15 cellular contexts compared by ENCODE assay signal in genomic region chr3:133999891-134000685, GRCh38. TPM values are rescaled to one million over a fixed set of nuclear protein-coding genes. Genes with fewer than 3 reads are reported as not detected.
DNase-seq lines count a peak whose midpoint lies in the region; ATAC-seq and TF ChIP-seq lines count a peak whose summit lies in the region.
"Had no signal": no experiment of that assay in that cellular context is flagged by ENCODE, and none has a peak within 500 bp of the region (broad histone marks: within the 10 kb centered on the region; RNA-seq: fewer than 3 reads in every experiment).

No MANE protein-coding gene starts in this region.

- H3K27me3 ChIP-seq in PC-3 (ENCODE audit: low read length) (no peaks in the 10 kb centered on the region), osteoblast (ENCODE audit: insufficient read depth, low read length) (peaks cover 19% of the 10 kb centered on the region), MM.1S (replicated peaks; ENCODE audit: insufficient read depth, low read length) (no peaks in the 10 kb centered on the region), dorsolateral prefrontal cortex (no peaks in the 10 kb centered on the region)

- CTCF ChIA-PET in HEK293 (lab: Yijun Ruan, JAX) (interaction anchor here (0.7 to 0.8 kb wide), 2 partner anchors 25 to 69 kb away, joined by 3 to 4 read pairs; no protein-coding TSS in a partner anchor), PC-3 (lab: Charles Lee) (no interaction called here), HEK293T (lab: Yijun Ruan, JAX) (no interaction called here)

- TF ChIP-seq CTCF in HEK293 (tag by site-specific recombination; IDR thresholded peaks at IDR 0.05) = no peak
- no peak for TF ChIP-seq CTCF in PC-3 (conservative IDR thresholded peaks at IDR 0.05; ENCODE audit: low read depth, low read length)
- no peak for TF ChIP-seq CTCF in osteoblast (IDR thresholded peaks at IDR 0.05; ENCODE audit: extremely low read depth, low read depth, low read length)
- TF ChIP-seq CTCF in MM.1S (IDR thresholded peaks at IDR 0.05; ENCODE audit: low read length) = no peak
- TF ChIP-seq CTCF in dorsolateral prefrontal cortex (IDR thresholded peaks at IDR 0.05 in 54 of 56, conservative IDR thresholded peaks at IDR 0.05 in 2 of 56; ENCODE audit: low read depth in 1 of 56, partially characterized antibody in 56 of 56) = no peak

- ATAC-seq in PC-3 = no peak
- ATAC-seq: A549; CD8-positive, alpha-beta T cell had no signal

- H3K9ac ChIP-seq in PC-3 (ENCODE audit: low read length) = no peak overlapping the region
- no peak overlapping the region for H3K9ac ChIP-seq in MM.1S (ENCODE audit: low read length)

- H3K4me2 ChIP-seq in PC-3 (ENCODE audit: low read length) (no peak overlapping the region), osteoblast (ENCODE audit: insufficient read depth, low read length) (no peak overlapping the region), MM.1S (ENCODE audit: low read depth, low read length) (no peak overlapping the region)
- H3K4me2 ChIP-seq: A549 had no signal

- H3K79me2 ChIP-seq in PC-3 (ENCODE audit: low read length) (no peaks in the 10 kb centered on the region), osteoblast (ENCODE audit: insufficient read depth, low read length) (no peaks in the 10 kb centered on the region), MM.1S (ENCODE audit: low read length) (no peaks in the 10 kb centered on the region)

- BruUV-seq in PC-3 (replicated peaks; lab: Mats Ljungman, UMichigan) = no TSS peak

- H3F3A ChIP-seq in PC-3 (ENCODE audit: low read length, unreplicated experiment) (no peaks in the 10 kb centered on the region), MM.1S (ENCODE audit: insufficient read depth, low read length) (no peaks in the 10 kb centered on the region)

- POLR2A ChIA-PET in HEK293 (lab: Yijun Ruan, JAX) = no interaction called here
- POLR2A ChIA-PET in PC-3 (lab: Charles Lee; ENCODE audit: unreplicated experiment) = no interaction called here
- POLR2A ChIA-PET in HEK293T (lab: Yijun Ruan, JAX) = no interaction called here

- H3K4me3 ChIP-seq in HEK293 (ENCODE audit: low read depth, low read length) = no peak overlapping the region
- no peak overlapping the region for H3K4me3 ChIP-seq in PC-3 (ENCODE audit: low read length)
- no peak overlapping the region for H3K4me3 ChIP-seq in osteoblast (ENCODE audit: insufficient read depth, low read length)
- H3K4me3 ChIP-seq in MM.1S (ENCODE audit: low read length) = no peak overlapping the region
- H3K4me3 ChIP-seq in dorsolateral prefrontal cortex = no peak overlapping the region
- H3K4me3 ChIP-seq: A549, HAP-1 had no signal

- H2AFZ ChIP-seq in PC-3 (ENCODE audit: low read length) = no peak overlapping the region
- no peak overlapping the region for H2AFZ ChIP-seq in osteoblast (ENCODE audit: low read length)
- no peak overlapping the region for H2AFZ ChIP-seq in MM.1S (ENCODE audit: low read length)

- H3K36me3 ChIP-seq in HEK293 (ENCODE audit: control insufficient read depth in 2 of 2, insufficient read depth in 1 of 2, low read length in 2 of 2) (no peaks in the 10 kb centered on the region), PC-3 (ENCODE audit: low read depth, low read length) (no peaks in the 10 kb centered on the region), osteoblast (ENCODE audit: insufficient read depth, low read length) (no peaks in the 10 kb centered on the region), MM.1S (replicated peaks; ENCODE audit: insufficient read depth, low read length) (no peaks in the 10 kb centered on the region)
- H3K36me3 ChIP-seq: HAP-1 had no signal

- no peak overlapping the region for H3K27ac ChIP-seq in HEK293 (ENCODE audit: extremely low read depth, low read depth, low read length)
- no peak overlapping the region for H3K27ac ChIP-seq in PC-3 (ENCODE audit: low read length)
- no peak overlapping the region for H3K27ac ChIP-seq in osteoblast (ENCODE audit: low read depth, low read length)
- H3K27ac ChIP-seq in MM.1S (ENCODE audit: low read length) = no peak overlapping the region
- H3K27ac ChIP-seq in dorsolateral prefrontal cortex = no peak overlapping the region
- H3K27ac ChIP-seq: A549 had no signal

- H3K4me1 ChIP-seq in HEK293 (ENCODE audit: control insufficient read depth, insufficient read depth, low read length) (no peaks in the 10 kb centered on the region), PC-3 (ENCODE audit: insufficient read depth, low read length) (no peaks in the 10 kb centered on the region), osteoblast (ENCODE audit: insufficient read depth, low read length) (no peaks in the 10 kb centered on the region), MM.1S (ENCODE audit: low read length) (no peaks in the 10 kb centered on the region)
- H3K4me1 ChIP-seq: A549, HAP-1 had no signal

- no peaks in the 10 kb centered on the region for H4K20me1 ChIP-seq in PC-3 (ENCODE audit: low read length)
- H4K20me1 ChIP-seq in osteoblast (ENCODE audit: insufficient read depth, low read length) = no peaks in the 10 kb centered on the region
- no peaks in the 10 kb centered on the region for H4K20me1 ChIP-seq in MM.1S (ENCODE audit: insufficient read depth, low read length)

- H3K9me2 ChIP-seq in PC-3 (replicated peaks; ENCODE audit: low read length) (no peaks in the 10 kb centered on the region), MM.1S (replicated peaks; ENCODE audit: insufficient read depth, low read length) (no peaks in the 10 kb centered on the region)

- H3K9me3 ChIP-seq in HEK293 (ENCODE audit: control insufficient read depth, insufficient read depth, low read depth, low read length) = no peaks in the 10 kb centered on the region
- no peaks in the 10 kb centered on the region for H3K9me3 ChIP-seq in PC-3 (ENCODE audit: low read length)
- H3K9me3 ChIP-seq in osteoblast (ENCODE audit: low read depth, low read length) = no peaks in the 10 kb centered on the region
- no peaks in the 10 kb centered on the region for H3K9me3 ChIP-seq in MM.1S (replicated peaks; ENCODE audit: insufficient read depth, low read length)
- H3K9me3 ChIP-seq: A549, HAP-1 had no signal

- peak; percentile 37 for DNase-seq in PC-3
- peak; percentile 55 for DNase-seq in mesenteric fat pad (ENCODE audit: low spot score)
- peak; percentile 44 for DNase-seq in osteoblast (ENCODE audit: insufficient read length, low spot score, missing footprints)
- DNase-seq in MM.1S = no peak
- DNase-seq in dorsolateral prefrontal cortex = no peak
- no peak for DNase-seq in Ammon's horn (ENCODE audit: low spot score)
- DNase-seq in HEK293T (ENCODE audit: extremely low spot score) = no peak
- DNase-seq: COR-L47, DMS153, DMS79 treated with DMSO at 0.1 percent for 48 hours, EL had no signal

- intact Hi-C loops in PC-3 (cut with micrococcal nuclease) = no loop called here
- intact Hi-C loops in dorsolateral prefrontal cortex (cut with DNase I) = no loop called here

TF ChIP-seq in HEK293T, 16 proteins besides CTCF, POLR2A, EP300 and RAD21:
- TF ChIP-seq ELF4 (IDR thresholded peaks at IDR 0.05) = no peak
- TF ChIP-seq FOXK2 (IDR thresholded peaks at IDR 0.05) = no peak
- TF ChIP-seq ZNF384 (IDR thresholded peaks at IDR 0.05) = no peak
- TF ChIP-seq NFRKB (IDR thresholded peaks at IDR 0.05) = no peak
- TF ChIP-seq FOXA1 (IDR thresholded peaks at IDR 0.05) = no peak
- TF ChIP-seq LEF1 (IDR thresholded peaks at IDR 0.05; ENCODE audit: borderline replicate concordance) = no peak
- TF ChIP-seq PKNOX1 (IDR thresholded peaks at IDR 0.05) = no peak
- TF ChIP-seq BHLHE40 (IDR thresholded peaks at IDR 0.05; ENCODE audit: borderline replicate concordance) = no peak
- no peak for TF ChIP-seq FOXM1 (IDR thresholded peaks at IDR 0.05; ENCODE audit: borderline replicate concordance)
- no peak for TF ChIP-seq HDGF (IDR thresholded peaks at IDR 0.05; ENCODE audit: borderline replicate concordance)
- no peak for TF ChIP-seq L3MBTL2 (conservative IDR thresholded peaks at IDR 0.05)
- no peak for TF ChIP-seq TARDBP (IDR thresholded peaks at IDR 0.05)
- TF ChIP-seq SP1 (IDR thresholded peaks at IDR 0.05) = no peak
- TF ChIP-seq SUZ12 (IDR thresholded peaks at IDR 0.05) = no peak
- no peak for TF ChIP-seq ARNT (IDR thresholded peaks at IDR 0.05)
- TF ChIP-seq CTBP1 (IDR thresholded peaks at IDR 0.05; ENCODE audit: borderline replicate concordance) = no peak
TF ChIP-seq in HEK293T: peak in this region for 0.

RNA-seq across cellular contexts. Expression of gene SLCO2A1, which starts 29.6 kb away (rescaled TPM):
- not detected in 2 replicates for total RNA-seq in PC-3 (2014; rRNA removed)
- total RNA-seq in mesenteric fat pad = 40.1 TPM
- under 0.01 and 0.36 TPM in 2 replicates for total RNA-seq in osteoblast
- 10 to 100 TPM in 3 of 120 experiments, 1 to 10 TPM in 116, under 1 TPM in 1; 0.93 to 10.5 (median 5.3) TPM for total RNA-seq in dorsolateral prefrontal cortex
- total RNA-seq: CD8-positive, alpha-beta T cell had no signal

Comparison
In these comparisons a context has a peak if more than half of its experiments do, and no peak if none do; other contexts are left out.
1. DNase-seq: peak in PC-3 (single experiment), mesenteric fat pad (single experiment) and osteoblast (single experiment); none in MM.1S (single experiment), dorsolateral prefrontal cortex (0 of 10), Ammon's horn (single experiment) and HEK293T (single experiment).